Comparison of ENCODE assay signal across 8 cellular contexts in the genomic region with DNA sequence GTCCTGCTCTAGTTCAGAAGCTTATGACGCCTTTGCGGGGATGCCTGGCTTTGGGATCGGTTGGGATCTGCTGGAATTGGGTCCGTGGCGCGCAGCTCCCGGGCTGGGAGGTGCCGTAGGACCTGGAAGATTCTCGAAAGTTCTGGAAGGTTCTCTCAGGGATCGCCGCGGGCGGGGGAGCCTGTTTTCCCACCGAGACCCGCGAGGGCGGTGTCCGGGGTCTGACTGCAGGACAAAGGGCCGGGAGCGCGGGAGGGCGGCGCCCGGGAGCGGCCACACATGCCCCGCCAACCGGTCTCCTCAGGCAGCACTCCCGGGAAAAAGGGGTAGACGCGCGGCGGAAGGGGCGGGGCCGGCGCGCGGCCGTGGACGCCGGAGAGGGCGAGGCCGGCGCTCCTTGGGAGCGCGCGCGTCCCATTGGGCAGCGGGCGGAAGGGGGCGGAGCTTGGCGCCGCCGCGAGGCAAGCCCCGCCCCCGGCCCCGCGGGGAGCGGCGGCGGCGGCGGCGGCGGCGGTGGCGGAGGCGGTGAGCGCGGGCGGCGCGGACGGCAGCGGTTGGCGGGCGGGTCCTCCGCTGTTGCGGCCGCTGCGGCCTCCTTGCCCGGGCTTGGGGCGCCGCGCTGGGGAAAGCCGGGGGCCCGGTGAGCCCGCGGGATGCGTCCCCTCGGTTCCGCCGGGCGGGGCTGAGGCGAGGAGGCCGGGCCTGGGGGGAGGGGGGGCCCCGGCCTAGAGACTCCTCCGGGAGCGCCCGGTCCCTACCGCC. TPM values are rescaled to one million over a fixed set of nuclear protein-coding genes. Genes with fewer than 3 reads are reported as not detected.
DNase-seq lines count a peak whose midpoint lies in the region; ATAC-seq and TF ChIP-seq lines count a peak whose summit lies in the region.

No MANE protein-coding gene starts in this region.

- DNase-seq in GM03348 (ENCODE audit: low spot score), result peak; percentile 99
- peak; percentile 84 for DNase-seq in MV-4-11 (lab: John Stamatoyannopoulos, UW)
- no peak for DNase-seq in SK-N-MC (ENCODE audit: low read depth, low spot score)
- DNase-seq in glutamatergic neuron, result peak; percentile 90
- peak; percentile 96 for DNase-seq in osteocyte (ENCODE audit: extremely low spot score, unreplicated experiment)
- DNase-seq in thoracic aorta (ENCODE audit: low spot score), result peak; percentile 50

- no peaks in the 10 kb centered on the region for H3K9me3 Mint-ChIP-seq in activated naive CD4-positive, alpha-beta T cell treated with anti-CD3 and anti-CD28 coated beads, Interleukin-2, amount 50 U/mL, for 24 hours
- H3K9me3 Mint-ChIP-seq in glutamatergic neuron (ENCODE audit: unreplicated experiment) (peaks cover 14% of the 10 kb centered on the region), osteocyte (ENCODE audit: unreplicated experiment) (no peaks in the 10 kb centered on the region)

- no peak for TF ChIP-seq CTCF in HEK293 (tag by site-specific recombination; IDR thresholded peaks at IDR 0.05)
- TF ChIP-seq CTCF in glutamatergic neuron (IDR thresholded peaks at IDR 0.05; ENCODE audit: partially characterized antibody, unreplicated experiment), result no peak
- TF ChIP-seq CTCF in osteocyte (IDR thresholded peaks at IDR 0.05), result no peak
- TF ChIP-seq CTCF in thoracic aorta (IDR thresholded peaks at IDR 0.05), result no peak

- peaks cover 15% of the 10 kb centered on the region for H3K4me1 Mint-ChIP-seq in activated naive CD4-positive, alpha-beta T cell treated with anti-CD3 and anti-CD28 coated beads, Interleukin-2, amount 50 U/mL, for 24 hours
- H3K4me1 Mint-ChIP-seq in glutamatergic neuron (ENCODE audit: low read depth, unreplicated experiment) (peaks cover 36% of the 10 kb centered on the region), osteocyte (ENCODE audit: unreplicated experiment) (peaks cover 16% of the 10 kb centered on the region)

- H3K27ac Mint-ChIP-seq in activated naive CD4-positive, alpha-beta T cell treated with anti-CD3 and anti-CD28 coated beads, Interleukin-2, amount 50 U/mL, for 24 hours, result peak overlapping the region; percentile 92
- H3K27ac Mint-ChIP-seq in glutamatergic neuron (ENCODE audit: unreplicated experiment) (peak overlapping the region; percentile 100), osteocyte (ENCODE audit: unreplicated experiment) (peak overlapping the region; percentile 92)

- CTCF ChIA-PET in HEK293 (lab: Yijun Ruan, JAX), result interaction anchor here (0.6 to 1.1 kb wide), 4 partner anchors 17 to 424 kb away, joined by 3 to 5 read pairs (median 4); no protein-coding TSS in a partner anchor

- H3K27me3 Mint-ChIP-seq in activated naive CD4-positive, alpha-beta T cell treated with anti-CD3 and anti-CD28 coated beads, Interleukin-2, amount 50 U/mL, for 24 hours, result no peaks in the 10 kb centered on the region
- H3K27me3 Mint-ChIP-seq in glutamatergic neuron (ENCODE audit: unreplicated experiment) (peaks cover 11% of the 10 kb centered on the region), osteocyte (ENCODE audit: unreplicated experiment) (no peaks in the 10 kb centered on the region)

- H3K4me3 ChIP-seq in HEK293 (ENCODE audit: low read depth, low read length) (peak overlapping the region; percentile 77), SK-N-MC (peak overlapping the region; percentile 92), thoracic aorta (peak overlapping the region; percentile 92)

- POLR2A ChIA-PET in HEK293 (lab: Yijun Ruan, JAX), result interaction anchor here (0.5 to 1.3 kb wide), 4 partner anchors 17 to 86 kb away, joined by 3 to 10 read pairs (median 6); partner anchors contain the start of gene CIRBP

- H3K27me3 ChIP-seq in thoracic aorta (replicated peaks; ENCODE audit: insufficient read depth), result no peaks in the 10 kb centered on the region

- H3K4me3 Mint-ChIP-seq in activated naive CD4-positive, alpha-beta T cell treated with anti-CD3 and anti-CD28 coated beads, Interleukin-2, amount 50 U/mL, for 24 hours, result peak overlapping the region; percentile 92
- H3K4me3 Mint-ChIP-seq in glutamatergic neuron (ENCODE audit: unreplicated experiment) (peak overlapping the region; percentile 96), osteocyte (ENCODE audit: unreplicated experiment) (peak overlapping the region; percentile 86)

- H3K27ac ChIP-seq in HEK293 (ENCODE audit: extremely low read depth, low read depth, low read length), result peak overlapping the region; percentile 66; the same call in 1 of the 2 replicates
- H3K27ac ChIP-seq in SK-N-MC, result peak overlapping the region; percentile 92
- H3K27ac ChIP-seq in thoracic aorta, result peak overlapping the region; percentile 94 to 96

- H3K36me3 Mint-ChIP-seq in activated naive CD4-positive, alpha-beta T cell treated with anti-CD3 and anti-CD28 coated beads, Interleukin-2, amount 50 U/mL, for 24 hours, result peaks cover 5% of the 10 kb centered on the region
- H3K36me3 Mint-ChIP-seq in glutamatergic neuron (ENCODE audit: unreplicated experiment) (no peaks in the 10 kb centered on the region), osteocyte (ENCODE audit: unreplicated experiment) (peaks cover 20% of the 10 kb centered on the region)

- peak overlapping the region; percentile 88 for H3K9ac ChIP-seq in SK-N-MC (ENCODE audit: insufficient read length)

- H3K9me3 ChIP-seq in HEK293 (ENCODE audit: control insufficient read depth, insufficient read depth, low read depth, low read length), result no peaks in the 10 kb centered on the region
- no peaks in the 10 kb centered on the region for H3K9me3 ChIP-seq in SK-N-MC (ENCODE audit: low read depth, low read length)
- no peaks in the 10 kb centered on the region for H3K9me3 ChIP-seq in thoracic aorta

- H3K4me1 ChIP-seq in HEK293 (ENCODE audit: control insufficient read depth, insufficient read depth, low read length), result peaks cover 10% of the 10 kb centered on the region
- H3K4me1 ChIP-seq in thoracic aorta (ENCODE audit: control insufficient read depth in 1 of 2, low read depth in 2 of 2), result peaks cover 9 to 36% of the 10 kb centered on the region in 2 donors

- peak; percentile 93 for ATAC-seq in thoracic aorta (ENCODE audit: insufficient number of reproducible peaks, low FRiP score, low read depth)

- peaks cover 3 to 32% of the 10 kb centered on the region in 2 experiments; a peak in 2 of 3 replicates for H3K36me3 ChIP-seq in HEK293 (ENCODE audit: control insufficient read depth in 2 of 2, insufficient read depth in 1 of 2, low read length in 2 of 2)
- H3K36me3 ChIP-seq in SK-N-MC (ENCODE audit: insufficient read depth, low read length), result peaks cover 19% of the 10 kb centered on the region
- H3K36me3 ChIP-seq in thoracic aorta, result no peaks in the 10 kb centered on the region

TF ChIP-seq in HEK293, 187 proteins besides CTCF, POLR2A, EP300 and RAD21 (continues in another document):
- TF ChIP-seq ZNF555 (tag by site-specific recombination; conservative IDR thresholded peaks at IDR 0.05), result no peak
- TF ChIP-seq ZBTB11 (tag by site-specific recombination; conservative IDR thresholded peaks at IDR 0.05; ENCODE audit: low read depth), result 0 out of 2 replicates have a peak, but pooled peaks have one; percentile 32
- no peak for TF ChIP-seq ZBTB8A (tag by site-specific recombination; IDR thresholded peaks at IDR 0.05)
- no peak for TF ChIP-seq ZNF621 (tag by site-specific recombination; IDR thresholded peaks at IDR 0.05)
- TF ChIP-seq ZNF19 (tag by site-specific recombination; IDR thresholded peaks at IDR 0.05; ENCODE audit: low read depth), result no peak
- peak; percentile 99 for TF ChIP-seq ELK4 (IDR thresholded peaks at IDR 0.05; ENCODE audit: borderline replicate concordance, low read depth, low read length)
- TF ChIP-seq SP2 (tag by site-specific recombination; IDR thresholded peaks at IDR 0.05), result peak; percentile 62

RNA-seq across cellular contexts. Expression of gene NDUFS7, which starts 29.0 kb away (rescaled TPM):
- total RNA-seq in glutamatergic neuron (ENCODE audit: unreplicated experiment) (123 TPM), osteocyte (71.7 and 74.4 TPM in 2 replicates), thoracic aorta (100 to 1,000 TPM in 1 of 2 donors, 10 to 100 TPM in 1; 83.3 to 110 TPM)

RNA-seq across cellular contexts. Expression of gene GAMT, which starts 46.7 kb away (rescaled TPM):
- total RNA-seq in glutamatergic neuron (ENCODE audit: unreplicated experiment), result 17.9 TPM
- 31.2 and 35.3 TPM in 2 replicates for total RNA-seq in osteocyte
- 10 to 100 TPM; 27.6 to 55.1 TPM for total RNA-seq in thoracic aorta

RNA-seq across cellular contexts. Expression of gene DAZAP1, which starts 52.7 kb away (rescaled TPM):
- total RNA-seq in glutamatergic neuron (ENCODE audit: unreplicated experiment), result 135 TPM
- 91.0 and 101 TPM in 2 replicates for total RNA-seq in osteocyte
- total RNA-seq in thoracic aorta, result 10 to 100 TPM; 34.9 to 76.9 TPM
